In the genomic region with DNA sequence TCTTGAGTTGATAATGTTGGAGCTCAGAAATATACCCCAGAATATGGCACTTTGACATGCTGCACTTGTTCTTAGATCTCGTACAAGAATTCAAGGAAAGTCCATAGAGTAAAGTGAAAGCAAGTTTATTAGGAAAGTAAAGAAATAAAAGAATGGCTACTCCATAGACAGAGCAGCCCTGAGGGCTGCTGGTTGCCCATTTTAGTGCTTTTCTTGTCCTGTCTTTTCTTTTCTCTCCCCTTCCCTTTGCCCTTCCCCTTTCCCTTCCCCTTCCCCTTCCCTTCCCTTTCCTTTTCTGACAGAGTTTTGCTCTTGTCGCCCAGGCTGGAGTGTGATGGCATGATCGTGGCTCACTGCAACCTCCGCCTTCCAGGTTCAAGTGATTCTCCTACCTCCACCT, we compare ENCODE assay signal across 1 cellular context.
TF ChIP-seq lines count a peak whose summit lies in the region.

No MANE protein-coding gene starts in this region.

TF ChIP-seq in HepG2, 621 proteins besides CTCF, POLR2A, EP300 and RAD21 (continued from another document):
- TF ChIP-seq, protein P1, sequence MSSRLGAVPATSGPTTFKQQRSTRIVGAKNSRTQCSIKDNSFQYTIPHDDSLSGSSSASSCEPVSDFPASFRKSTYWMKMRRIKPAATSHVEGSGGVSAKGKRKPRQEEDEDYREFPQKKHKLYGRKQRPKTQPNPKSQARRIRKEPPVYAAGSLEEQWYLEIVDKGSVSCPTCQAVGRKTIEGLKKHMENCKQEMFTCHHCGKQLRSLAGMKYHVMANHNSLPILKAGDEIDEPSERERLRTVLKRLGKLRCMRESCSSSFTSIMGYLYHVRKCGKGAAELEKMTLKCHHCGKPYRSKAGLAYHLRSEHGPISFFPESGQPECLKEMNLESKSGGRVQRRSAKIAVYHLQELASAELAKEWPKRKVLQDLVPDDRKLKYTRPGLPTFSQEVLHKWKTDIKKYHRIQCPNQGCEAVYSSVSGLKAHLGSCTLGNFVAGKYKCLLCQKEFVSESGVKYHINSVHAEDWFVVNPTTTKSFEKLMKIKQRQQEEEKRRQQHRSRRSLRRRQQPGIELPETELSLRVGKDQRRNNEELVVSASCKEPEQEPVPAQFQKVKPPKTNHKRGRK (CRISPR knock-in tag; IDR thresholded peaks at IDR 0.05), result peak; percentile 39; the same call in 1 of the 2 replicates
- peak; percentile 81 for TF ChIP-seq HNRNPK (IDR thresholded peaks at IDR 0.05; ENCODE audit: low read depth, low read length, poor library complexity, severe bottlenecking)
